11 cellular contexts compared by ENCODE assay signal in genomic region chr17:76732734-76733617, GRCh38. TPM values are rescaled to one million over a fixed set of nuclear protein-coding genes. Genes with fewer than 3 reads are reported as not detected.
A peak's percentile ranks its signal among the peaks of the same experiment; 100 is the strongest.
DNase-seq lines count a peak whose midpoint lies in the region; ATAC-seq, FAIRE-seq and TF ChIP-seq lines count a peak whose summit lies in the region.
"Had no signal": no experiment of that assay in that cellular context is flagged by ENCODE, and none has a peak within 500 bp of the region (broad histone marks: within the 10 kb centered on the region; RNA-seq: fewer than 3 reads in every experiment).

No MANE protein-coding gene starts in this region.

- peaks cover 28% of the 10 kb centered on the region for H4K20me1 ChIP-seq in keratinocyte (ENCODE audit: control insufficient read depth, extremely low read depth, insufficient read depth, low read length)

- H3K4me1 ChIP-seq in keratinocyte (ENCODE audit: control insufficient read depth, extremely low read depth, insufficient read depth, low read length) (peaks cover 24% of the 10 kb centered on the region), suprapubic skin (peaks cover 66% of the 10 kb centered on the region)

- TF ChIP-seq CTCF in AG10803 (conservative IDR thresholded peaks at IDR 0.05; ENCODE audit: low read length) (no peak), VCaP (conservative IDR thresholded peaks at IDR 0.05) (no peak), keratinocyte (optimal IDR thresholded peaks at IDR 0.05 in 1 of 3, IDR thresholded peaks at IDR 0.05 in 1 of 3, conservative IDR thresholded peaks at IDR 0.05 in 1 of 3; ENCODE audit: extremely low read depth in 1 of 3, insufficient read depth in 2 of 3, low read length in 3 of 3) (no peak), suprapubic skin (IDR thresholded peaks at IDR 0.05) (no peak)

- TF ChIP-seq POLR2A in GM18951 (IDR thresholded peaks at IDR 0.05; ENCODE audit: extremely low read depth, insufficient read depth, insufficient read length) (peak; percentile 12), suprapubic skin (IDR thresholded peaks at IDR 0.05) (no peak)

- H3K36me3 ChIP-seq in keratinocyte (ENCODE audit: control insufficient read depth in 2 of 2, extremely low read depth in 1 of 2, insufficient read depth in 2 of 2, low read length in 2 of 2) (peaks cover 14 to 40% of the 10 kb centered on the region in 2 experiments), suprapubic skin (peaks cover 44% of the 10 kb centered on the region)

- no peak for FAIRE-seq in keratinocyte (lab: Jason Lieb, UNC)

- H3K27ac ChIP-seq in VCaP = peak overlapping the region; percentile 1; the same call in 1 of the 2 replicates
- H3K27ac ChIP-seq in keratinocyte (ENCODE audit: control insufficient read depth, insufficient read depth, low read length) = no peak overlapping the region
- no peak overlapping the region for H3K27ac ChIP-seq in suprapubic skin

- H3K4me2 ChIP-seq in keratinocyte (ENCODE audit: control insufficient read depth, extremely low read depth, insufficient read depth, low read depth, low read length) = peak overlapping the region; percentile 96

- H3K27me3 ChIP-seq in keratinocyte (ENCODE audit: control insufficient read depth, extremely low read depth, insufficient read depth, low read length) (no peaks in the 10 kb centered on the region), suprapubic skin (no peaks in the 10 kb centered on the region)

- no peaks in the 10 kb centered on the region for H3K9me1 ChIP-seq in keratinocyte (ENCODE audit: control insufficient read depth, extremely low read depth, insufficient read depth, low read length)

- in situ Hi-C loops in GM18951 (cut with MboI; ENCODE audit: low sequenced_read_pairs, unreplicated experiment) = no loop called here

- peak overlapping the region; percentile 1 for H3K9ac ChIP-seq in keratinocyte (ENCODE audit: control insufficient read depth, extremely low read depth, insufficient read depth, low read length)

- H3K4me3 ChIP-seq in AG10803 (ENCODE audit: low read length) = no peak overlapping the region
- peak overlapping the region in 2 of 3 experiments; percentile 98 to 100 for H3K4me3 ChIP-seq in keratinocyte (ENCODE audit: control insufficient read depth in 2 of 3, extremely low read depth in 1 of 3, insufficient read depth in 2 of 3, low read depth in 1 of 3, low read length in 3 of 3)
- no peak overlapping the region for H3K4me3 ChIP-seq in suprapubic skin

- 58% methylated on average over 3 of the region's 3 CpGs for WGBS in suprapubic skin

- H3K79me2 ChIP-seq in keratinocyte (ENCODE audit: control insufficient read depth, insufficient read depth, low read length) = peaks cover 69% of the 10 kb centered on the region

- DNase-seq in AG10803 (ENCODE audit: low read depth) (peak; percentile 60), keratinocyte (ENCODE audit: low read depth, low spot score) (no peak), suprapubic skin (ENCODE audit: low spot score in 2 of 2) (no peak), NCI-H510A treated with DMSO at 0.1 percent for 48 hours (lab: John Stamatoyannopoulos, UW) (no peak)
- no peak for DNase-seq in stimulated activated CD4-positive, alpha-beta T cell treated with anti-CD3 and anti-CD28 coated beads, Interleukin-4, amount 100 ng/mL, for 24 hours
- DNase-seq: GDM1, KBM-7, SW 1271 had no signal

- TF ChIP-seq EP300 in suprapubic skin (IDR thresholded peaks at IDR 0.05) = no peak

- no peak overlapping the region for H2AFZ ChIP-seq in keratinocyte (ENCODE audit: control insufficient read depth, low read length)

- no peak for ATAC-seq in GM21529 (IDR thresholded peaks at IDR 0.05; ENCODE audit: unreplicated experiment)

- H3K9me3 ChIP-seq in keratinocyte (ENCODE audit: control insufficient read depth, low read depth, low read length) (no peaks in the 10 kb centered on the region), suprapubic skin (no peaks in the 10 kb centered on the region)

- dilution Hi-C loops in keratinocyte (cut with MboI; ENCODE audit: extremely low pct_ligation_motif_present, low sequenced_read_pairs) = no loop called here

RNA-seq across cellular contexts. Expression of gene SRSF2, which starts 4.2 kb away (rescaled TPM):
- polyA plus RNA-seq in keratinocyte = 161 to 249 TPM (median 197 TPM) in 3 replicates
- 84.2 TPM for polyA plus RNA-seq in keratinocyte (2011; ENCODE audit: low read depth)
- 112 and 144 TPM in 2 replicates for polyA plus RNA-seq in keratinocyte (2011; cell fraction: cytosol; rRNA removed)
- 291 and 392 TPM in 2 replicates for polyA plus RNA-seq in keratinocyte (2011; cell fraction: nucleus; rRNA removed)
- polyA plus RNA-seq in keratinocyte (2012; ENCODE audit: low replicate concordance) = 141 and 174 TPM in 2 replicates
- polyA minus RNA-seq in keratinocyte = 54.3 to 75.8 TPM (median 70.4 TPM) in 3 replicates
- polyA minus RNA-seq in keratinocyte (2011; cell fraction: cytosol; rRNA and poly(A)+ RNA removed) = 215 TPM
- polyA minus RNA-seq in keratinocyte (2011; cell fraction: nucleus; rRNA and poly(A)+ RNA removed) = 166 and 224 TPM in 2 replicates
- total RNA-seq in suprapubic skin = 100 to 1,000 TPM; 170 to 253 (median 186) TPM

RNA-seq across cellular contexts. Expression of gene MFSD11, which starts 4.9 kb away (rescaled TPM):
- 14.6 to 17.6 TPM (median 15.2 TPM) in 3 replicates for polyA plus RNA-seq in keratinocyte
- 11.9 TPM for polyA plus RNA-seq in keratinocyte (2011; ENCODE audit: low read depth)
- 7.7 and 12.8 TPM in 2 replicates for polyA plus RNA-seq in keratinocyte (2011; cell fraction: cytosol; rRNA removed)
- 24.4 and 27.0 TPM in 2 replicates for polyA plus RNA-seq in keratinocyte (2011; cell fraction: nucleus; rRNA removed)
- polyA plus RNA-seq in keratinocyte (2012; ENCODE audit: low replicate concordance) = 10.3 and 16.5 TPM in 2 replicates
- 14.2 to 26.0 TPM (median 14.8 TPM) in 3 replicates for polyA minus RNA-seq in keratinocyte
- polyA minus RNA-seq in keratinocyte (2011; cell fraction: cytosol; rRNA and poly(A)+ RNA removed) = 4.8 TPM
- polyA minus RNA-seq in keratinocyte (2011; cell fraction: nucleus; rRNA and poly(A)+ RNA removed) = 27.2 and 29.7 TPM in 2 replicates
- 10 to 100 TPM; 31.5 to 78.8 (median 37.2) TPM for total RNA-seq in suprapubic skin

RNA-seq across cellular contexts. Expression of gene METTL23, which starts 6.3 kb away (rescaled TPM):
- 32.3 to 48.3 TPM (median 37.6 TPM) in 3 replicates for polyA plus RNA-seq in keratinocyte
- 25.5 TPM for polyA plus RNA-seq in keratinocyte (2011; ENCODE audit: low read depth)
- 29.6 and 46.7 TPM in 2 replicates for polyA plus RNA-seq in keratinocyte (2011; cell fraction: cytosol; rRNA removed)
- polyA plus RNA-seq in keratinocyte (2011; cell fraction: nucleus; rRNA removed) = 33.2 and 35.7 TPM in 2 replicates
- polyA plus RNA-seq in keratinocyte (2012; ENCODE audit: low replicate concordance) = 26.7 and 26.9 TPM in 2 replicates
- polyA minus RNA-seq in keratinocyte = 5.5 to 22.8 TPM (median 12.5 TPM) in 3 replicates
- polyA minus RNA-seq in keratinocyte (2011; cell fraction: cytosol; rRNA and poly(A)+ RNA removed) = 13.2 TPM
- 7.7 and 11.8 TPM in 2 replicates for polyA minus RNA-seq in keratinocyte (2011; cell fraction: nucleus; rRNA and poly(A)+ RNA removed)
- 10 to 100 TPM; 20.6 to 29.9 (median 23.0) TPM for total RNA-seq in suprapubic skin

RNA-seq across cellular contexts. Expression of gene JMJD6, which starts 6.6 kb away (rescaled TPM):
- polyA plus RNA-seq in keratinocyte = 11.0 to 14.6 TPM (median 12.0 TPM) in 3 replicates
- polyA plus RNA-seq in keratinocyte (2011; ENCODE audit: low read depth) = 27.7 TPM
- 8.1 and 10.9 TPM in 2 replicates for polyA plus RNA-seq in keratinocyte (2011; cell fraction: cytosol; rRNA removed)
- 19.0 and 23.1 TPM in 2 replicates for polyA plus RNA-seq in keratinocyte (2011; cell fraction: nucleus; rRNA removed)
- 28.4 and 34.2 TPM in 2 replicates for polyA plus RNA-seq in keratinocyte (2012; ENCODE audit: low replicate concordance)
- polyA minus RNA-seq in keratinocyte = 4.6 to 20.5 TPM (median 6.6 TPM) in 3 replicates
- polyA minus RNA-seq in keratinocyte (2011; cell fraction: cytosol; rRNA and poly(A)+ RNA removed) = 10.4 TPM
- 4.7 and 8.1 TPM in 2 replicates for polyA minus RNA-seq in keratinocyte (2011; cell fraction: nucleus; rRNA and poly(A)+ RNA removed)
- total RNA-seq in suprapubic skin = 10 to 100 TPM; 13.8 to 22.1 (median 17.7) TPM

RNA-seq across cellular contexts. Expression of gene MXRA7, which starts 22.2 kb away (rescaled TPM):
- polyA plus RNA-seq in keratinocyte = 113 to 118 TPM (median 114 TPM) in 3 replicates
- polyA plus RNA-seq in keratinocyte (2011; ENCODE audit: low read depth) = 33.4 TPM
- 123 and 172 TPM in 2 replicates for polyA plus RNA-seq in keratinocyte (2011; cell fraction: cytosol; rRNA removed)
- 70.8 and 71.4 TPM in 2 replicates for polyA plus RNA-seq in keratinocyte (2011; cell fraction: nucleus; rRNA removed)
- 85.9 and 96.7 TPM in 2 replicates for polyA plus RNA-seq in keratinocyte (2012; ENCODE audit: low replicate concordance)
- polyA minus RNA-seq in keratinocyte = 64.9 to 161 TPM (median 87.3 TPM) in 3 replicates
- polyA minus RNA-seq in keratinocyte (2011; cell fraction: cytosol; rRNA and poly(A)+ RNA removed) = 82.7 TPM
- 21.7 and 52.1 TPM in 2 replicates for polyA minus RNA-seq in keratinocyte (2011; cell fraction: nucleus; rRNA and poly(A)+ RNA removed)
- total RNA-seq in suprapubic skin = 10 to 100 TPM; 44.5 to 67.8 (median 56.9) TPM

Comparison
In these comparisons a context has a peak if more than half of its experiments do, and no peak if none do; other contexts are left out.
1. H3K4me3 ChIP-seq: peak in keratinocyte (2 of 3); none in AG10803 (single experiment) and suprapubic skin (single experiment).